In the genomic region with DNA sequence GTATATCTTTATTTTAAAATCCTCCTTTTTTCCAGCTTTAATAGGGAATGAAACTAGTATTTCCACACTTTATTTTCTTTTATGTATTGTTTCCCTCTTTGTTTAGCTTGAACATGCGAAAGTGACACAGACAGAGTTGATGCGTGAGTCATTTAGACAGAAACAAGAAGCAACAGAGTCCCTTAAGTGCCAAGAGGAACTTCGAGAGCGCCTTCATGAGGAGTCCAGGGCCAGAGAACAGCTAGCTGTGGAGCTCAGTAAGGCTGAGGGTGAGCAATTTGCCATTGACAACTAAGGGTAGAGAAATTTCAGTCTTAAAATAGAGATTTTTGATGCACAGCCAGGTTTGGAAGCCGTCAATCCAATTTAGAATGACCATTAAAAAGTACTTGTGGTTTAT, we compare ENCODE assay signal across 18 cellular contexts.
DNase-seq lines count a peak whose midpoint lies in the region; ATAC-seq and TF ChIP-seq lines count a peak whose summit lies in the region.
"Had no signal": no experiment of that assay in that cellular context is flagged by ENCODE, and none has a peak within 500 bp of the region (broad histone marks: within the 10 kb centered on the region; RNA-seq: fewer than 3 reads in every experiment).

No MANE protein-coding gene starts in this region.

- H3K4me3 ChIP-seq in RWPE2 (ENCODE audit: severe bottlenecking): no peak overlapping the region
- H3K4me3 ChIP-seq in gastrocnemius medialis: no peak overlapping the region
- no peak overlapping the region for H3K4me3 ChIP-seq in upper lobe of left lung
- H3K4me3 ChIP-seq: esophagus muscularis mucosa, HAP-1 had no signal

- DNase-seq in Kasumi-1 (lab: John Stamatoyannopoulos, UW) (peak; percentile 79 to 80), RWPE2 (ENCODE audit: low spot score) (no peak), left cardiac atrium (no peak), gastrocnemius medialis (peak; percentile 44 to 54), GM03348 (ENCODE audit: low spot score) (no peak), upper lobe of left lung (no peak)
- DNase-seq in effector CD8-positive, alpha-beta T cell (lab: John Stamatoyannopoulos, UW): no peak
- DNase-seq: activated CD4-positive, alpha-beta T cell treated with anti-CD3 and anti-CD28 coated beads, Interleukin-2, amount 50 U/mL, for 4 hours; activated naive CD4-positive, alpha-beta T cell treated with Interleukin-2 at 50 U/mL for 16 hours; activated T-cell treated with anti-CD3 and anti-CD28 coated beads for 4 hours; dermis blood vessel endothelial cell; glutamatergic neuron; NCI-H1092; Peyer's patch; stimulated activated CD4-positive, alpha-beta T cell treated with anti-CD3 and anti-CD28 coated beads, Interleukin-4, amount 100 ng/mL, for 1 hour had no signal

- H3K27me3 ChIP-seq in RWPE2 (ENCODE audit: insufficient read depth, poor library complexity, severe bottlenecking) (no peaks in the 10 kb centered on the region), gastrocnemius medialis (no peaks in the 10 kb centered on the region), upper lobe of left lung (no peaks in the 10 kb centered on the region)
- H3K27me3 ChIP-seq: esophagus muscularis mucosa, Peyer's patch had no signal

- H3K36me3 ChIP-seq in RWPE2 (ENCODE audit: low read depth) (peaks cover 40% of the 10 kb centered on the region), gastrocnemius medialis (peaks cover 0 to 21% of the 10 kb centered on the region in 2 donors), upper lobe of left lung (peaks cover 0 to 34% (median 2%) of the 10 kb centered on the region in 4 donors)

- intact Hi-C loops in left cardiac atrium (cut with DNase I) (no loop called here), gastrocnemius medialis (cut with DNase I; ENCODE audit: low total_unique reads) (no loop called here)

- 85 to 92% methylated on average over 5 of the region's 5 CpGs for WGBS in upper lobe of left lung, 2 donors

- TF ChIP-seq EP300 in upper lobe of left lung (IDR thresholded peaks at IDR 0.05): no peak

- TF ChIP-seq CTCF in RWPE2 (IDR thresholded peaks at IDR 0.05; ENCODE audit: poor library complexity, severe bottlenecking) (no peak), gastrocnemius medialis (IDR thresholded peaks at IDR 0.05 in 4 of 5, conservative IDR thresholded peaks at IDR 0.05 in 1 of 5) (no peak), upper lobe of left lung (IDR thresholded peaks at IDR 0.05) (no peak)

- peaks cover 36% of the 10 kb centered on the region for H3K4me1 ChIP-seq in RWPE2 (ENCODE audit: insufficient read depth, poor library complexity, severe bottlenecking)
- peaks cover 36 to 43% of the 10 kb centered on the region in 2 donors for H3K4me1 ChIP-seq in gastrocnemius medialis
- H3K4me1 ChIP-seq in upper lobe of left lung: peaks cover 9 to 20% (median 12%) of the 10 kb centered on the region in 4 donors
- H3K4me1 ChIP-seq: Peyer's patch had no signal

- in situ Hi-C loops in gastrocnemius medialis (cut with MboI; ENCODE audit: low sequenced_read_pairs in 4 of 4): no loop called here

- H3K9me3 ChIP-seq in RWPE2 (ENCODE audit: severe bottlenecking): no peaks in the 10 kb centered on the region
- no peaks in the 10 kb centered on the region for H3K9me3 ChIP-seq in gastrocnemius medialis
- no peaks in the 10 kb centered on the region for H3K9me3 ChIP-seq in upper lobe of left lung
- H3K9me3 ChIP-seq: esophagus muscularis mucosa, HAP-1, Peyer's patch had no signal

- peak; percentile 54 for ATAC-seq in RWPE2 (ENCODE audit: low read depth)
- ATAC-seq in left cardiac atrium: peak; percentile 53 to 69
- peak; percentile 88 to 98 for ATAC-seq in gastrocnemius medialis
- no peak for ATAC-seq in upper lobe of left lung (ENCODE audit: low FRiP score in 2 of 2)
- ATAC-seq: sciatic nerve had no signal

- H3K27ac ChIP-seq in RWPE2 (ENCODE audit: poor library complexity, severe bottlenecking) (no peak overlapping the region), gastrocnemius medialis (peak overlapping the region; percentile 51 to 83 (median 77)), upper lobe of left lung (no peak overlapping the region)
- H3K27ac ChIP-seq: esophagus muscularis mucosa, Peyer's patch had no signal

- TF ChIP-seq POLR2A in gastrocnemius medialis (IDR thresholded peaks at IDR 0.05): no peak
- TF ChIP-seq POLR2A in upper lobe of left lung (IDR thresholded peaks at IDR 0.05): no peak

Comparison
In these comparisons a context has a peak if more than half of its experiments do, and no peak if none do; other contexts are left out.
1. DNase-seq: peak in Kasumi-1 (2 of 2) and gastrocnemius medialis (2 of 2); none in RWPE2 (single experiment), left cardiac atrium (single experiment), GM03348 (single experiment), upper lobe of left lung (0 of 2) and effector CD8-positive, alpha-beta T cell (single experiment).
2. ATAC-seq: peak in RWPE2 (single experiment), left cardiac atrium (2 of 2) and gastrocnemius medialis (2 of 2); none in upper lobe of left lung (0 of 2).
3. H3K27ac ChIP-seq: peak in gastrocnemius medialis (4 of 4); none in RWPE2 (single experiment) and upper lobe of left lung (0 of 4).